20 cellular contexts compared by ENCODE assay signal in the genomic region with DNA sequence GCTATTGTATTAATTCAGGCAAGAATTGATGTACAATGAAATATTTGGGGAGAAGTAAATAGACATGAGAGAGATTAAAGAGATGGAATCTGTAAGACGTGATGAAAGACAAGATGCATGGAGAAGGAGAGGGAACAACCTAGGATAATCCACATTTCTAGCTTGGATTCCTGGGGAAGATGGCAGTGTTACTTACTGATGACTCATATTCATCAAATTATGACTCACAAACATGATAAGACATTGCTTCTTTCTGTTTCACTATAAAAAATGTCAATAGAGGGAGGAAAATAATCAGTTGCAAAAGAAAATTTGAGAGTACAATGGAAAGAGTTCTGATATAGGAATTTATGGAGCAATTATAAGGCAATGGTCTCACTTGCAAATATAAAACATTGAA.
DNase-seq lines count a peak whose midpoint lies in the region; ATAC-seq and TF ChIP-seq lines count a peak whose summit lies in the region.
"Had no signal": no experiment of that assay in that cellular context is flagged by ENCODE, and none has a peak within 500 bp of the region (broad histone marks: within the 10 kb centered on the region; RNA-seq: fewer than 3 reads in every experiment).

No MANE protein-coding gene starts in this region.

- no peak for ATAC-seq in activated CD8-positive, alpha-beta T cell treated with anti-CD3 and anti-CD28 coated beads for 36 hours
- ATAC-seq in HG02678 (IDR thresholded peaks at IDR 0.05; ENCODE audit: unreplicated experiment), result no peak
- ATAC-seq: esophagus mucosa had no signal

- H3K27ac ChIP-seq in OCI-LY7 (ENCODE audit: low read depth, low read length, poor library complexity, severe bottlenecking), result peak overlapping the region; percentile 84
- H3K27ac ChIP-seq: hepatocyte had no signal

- no peaks in the 10 kb centered on the region for H3K27me3 Mint-ChIP-seq in HFFc6 (ENCODE audit: insufficient read depth)
- H3K27me3 Mint-ChIP-seq in activated CD8-positive, alpha-beta T cell treated with anti-CD3 and anti-CD28 coated beads for 36 hours, result no peaks in the 10 kb centered on the region
- H3K27me3 Mint-ChIP-seq: activated naive CD4-positive, alpha-beta T cell treated with anti-CD3 and anti-CD28 coated beads, Interleukin-2, amount 50 U/mL, for 24 hours; activated T-cell treated with anti-CD3 and anti-CD28 coated beads, Interleukin-2, amount 50 U/mL, for 24 hours had no signal

- H3K36me3 Mint-ChIP-seq in HFFc6 (ENCODE audit: low read depth), result no peaks in the 10 kb centered on the region
- no peaks in the 10 kb centered on the region for H3K36me3 Mint-ChIP-seq in activated CD8-positive, alpha-beta T cell treated with anti-CD3 and anti-CD28 coated beads for 36 hours (ENCODE audit: low read depth)
- H3K36me3 Mint-ChIP-seq: activated naive CD4-positive, alpha-beta T cell treated with anti-CD3 and anti-CD28 coated beads, Interleukin-2, amount 50 U/mL, for 24 hours had no signal

- in situ Hi-C loops in ACHN (cut with HindIII; ENCODE audit: low pct_ligation_motif_present, low pct_unique_long_range_greater_than_20kb, low sequenced_read_pairs), result no loop called here

- peak overlapping the region; percentile 72; the same call in 1 of the 2 replicates for H2AFZ ChIP-seq in OCI-LY7 (ENCODE audit: low read length)
- H2AFZ ChIP-seq: hepatocyte had no signal

- TF ChIP-seq CTCF in HFFc6 (IDR thresholded peaks at IDR 0.05) (no peak), OCI-LY7 (conservative IDR thresholded peaks at IDR 0.05; ENCODE audit: low read length) (no peak), epithelial cell of esophagus (IDR thresholded peaks at IDR 0.05; ENCODE audit: insufficient read depth, low read depth, low read length, missing control alignments) (no peak)
- TF ChIP-seq CTCF in activated CD8-positive, alpha-beta T cell treated with anti-CD3 and anti-CD28 coated beads for 36 hours (IDR thresholded peaks at IDR 0.05), result no peak

- peaks cover 26% of the 10 kb centered on the region for H3K36me3 ChIP-seq in OCI-LY7 (ENCODE audit: insufficient read depth, low read length)

- POLR2A ChIA-PET in OCI-LY7 (lab: Charles Lee), result interaction anchor here (0.8 to 4.1 kb wide), 23 partner anchors 9 to 326 kb away, joined by 3 to 41 read pairs (median 5); a partner anchor contains a TSS
- POLR2A ChIA-PET in activated CD8-positive, alpha-beta T cell treated with anti-CD3 and anti-CD28 coated beads for 36 hours (lab: Charles Lee), result no interaction called here

- no peaks in the 10 kb centered on the region for H3K79me2 ChIP-seq in OCI-LY7 (ENCODE audit: insufficient read depth, low read depth, low read length)
- H3K79me2 ChIP-seq: hepatocyte had no signal

- no peak overlapping the region for H3K27ac Mint-ChIP-seq in HFFc6
- H3K27ac Mint-ChIP-seq in activated CD8-positive, alpha-beta T cell treated with anti-CD3 and anti-CD28 coated beads for 36 hours, result no peak overlapping the region
- H3K27ac Mint-ChIP-seq: activated naive CD4-positive, alpha-beta T cell treated with anti-CD3 and anti-CD28 coated beads, Interleukin-2, amount 50 U/mL, for 24 hours; activated T-cell treated with anti-CD3 and anti-CD28 coated beads, Interleukin-2, amount 50 U/mL, for 24 hours; nephron had no signal

- peaks cover 10% of the 10 kb centered on the region for H3K4me1 Mint-ChIP-seq in HFFc6 (ENCODE audit: low read depth)
- H3K4me1 Mint-ChIP-seq in activated CD8-positive, alpha-beta T cell treated with anti-CD3 and anti-CD28 coated beads for 36 hours (ENCODE audit: low read depth), result no peaks in the 10 kb centered on the region
- H3K4me1 Mint-ChIP-seq: activated naive CD4-positive, alpha-beta T cell treated with anti-CD3 and anti-CD28 coated beads, Interleukin-2, amount 50 U/mL, for 24 hours had no signal

- CTCF ChIA-PET in OCI-LY7 (lab: Charles Lee; ENCODE audit: unreplicated experiment), result interaction anchor here (0.8 kb wide), 1 partner anchor 29 kb away, joined by 3 read pairs; no protein-coding TSS in a partner anchor
- CTCF ChIA-PET in activated CD8-positive, alpha-beta T cell treated with anti-CD3 and anti-CD28 coated beads for 36 hours (lab: Charles Lee), result interaction anchor here (1.0 to 1.2 kb wide), 2 partner anchors 30 to 106 kb away, joined by 3 to 4 read pairs; no protein-coding TSS in a partner anchor

- H3K4me2 ChIP-seq in OCI-LY7 (ENCODE audit: low read length), result peak overlapping the region; percentile 82
- H3K4me2 ChIP-seq: hepatocyte had no signal

- H3K9me3 Mint-ChIP-seq in HFFc6, result no peaks in the 10 kb centered on the region
- H3K9me3 Mint-ChIP-seq in activated CD8-positive, alpha-beta T cell treated with anti-CD3 and anti-CD28 coated beads for 36 hours, result no peaks in the 10 kb centered on the region
- H3K9me3 Mint-ChIP-seq: activated naive CD4-positive, alpha-beta T cell treated with anti-CD3 and anti-CD28 coated beads, Interleukin-2, amount 50 U/mL, for 24 hours; activated T-cell treated with anti-CD3 and anti-CD28 coated beads, Interleukin-2, amount 50 U/mL, for 24 hours; nephron had no signal

- H3K4me1 ChIP-seq in OCI-LY7 (ENCODE audit: insufficient read depth, low read length, poor library complexity, severe bottlenecking), result peaks cover 36% of the 10 kb centered on the region

- intact Hi-C loops in OCI-LY7 (cut with micrococcal nuclease; ENCODE audit: unreplicated experiment), result no loop called here
- intact Hi-C loops in activated CD8-positive, alpha-beta T cell treated with anti-CD3 and anti-CD28 coated beads for 36 hours (cut with micrococcal nuclease), result no loop called here

- H3K9me3 ChIP-seq in OCI-LY7 (ENCODE audit: low read length), result peaks cover 22% of the 10 kb centered on the region

- no peaks in the 10 kb centered on the region for H3K9me2 ChIP-seq in OCI-LY7 (ENCODE audit: insufficient read depth, low read length)

- peak; percentile 1 for DNase-seq in ACHN
- DNase-seq in HFFc6, result peak; percentile 13
- DNase-seq in OCI-LY7 (ENCODE audit: low spot score), result no peak
- DNase-seq in epithelial cell of esophagus (ENCODE audit: low read depth), result peak; percentile 47
- DNase-seq in activated CD8-positive, alpha-beta T cell treated with anti-CD3 and anti-CD28 coated beads for 36 hours, result no peak
- DNase-seq in activated T-cell treated with anti-CD3 and anti-CD28 coated beads, Interleukin-2, amount 50 U/mL, for 1 hour, result no peak
- DNase-seq in DMS79 (lab: John Stamatoyannopoulos, UW), result no peak
- DNase-seq: activated CD4-positive, alpha-beta T cell treated with anti-CD3 and anti-CD28 coated beads, Interleukin-2, amount 50 U/mL, for 1 hour; activated T-cell treated with anti-CD3 and anti-CD28 coated beads, Interleukin-2, amount 50 U/mL, for 24 hours; kidney glomerular epithelial cell; mesendoderm; NCI-H2029 treated with DMSO at 0.1 percent for 48 hours; NCI-H510A treated with DMSO at 0.1 percent for 48 hours; retina; stimulated activated CD4-positive, alpha-beta T cell treated with anti-CD3 and anti-CD28 coated beads, Interleukin-15, amount 100 ng/mL, for 24 hours had no signal

- H3K4me3 ChIP-seq in OCI-LY7 (ENCODE audit: low read depth, low read length, poor library complexity, severe bottlenecking) (no peak overlapping the region), epithelial cell of esophagus (ENCODE audit: low read length) (no peak overlapping the region)
- H3K4me3 ChIP-seq: hepatocyte had no signal

- H3K4me3 Mint-ChIP-seq in HFFc6, result no peak overlapping the region
- no peak overlapping the region for H3K4me3 Mint-ChIP-seq in activated CD8-positive, alpha-beta T cell treated with anti-CD3 and anti-CD28 coated beads for 36 hours
- H3K4me3 Mint-ChIP-seq: activated naive CD4-positive, alpha-beta T cell treated with anti-CD3 and anti-CD28 coated beads, Interleukin-2, amount 50 U/mL, for 24 hours; activated T-cell treated with anti-CD3 and anti-CD28 coated beads, Interleukin-2, amount 50 U/mL, for 24 hours; nephron had no signal

- no TSS peak for BruUV-seq in OCI-LY7 (replicated peaks; lab: Mats Ljungman, UMichigan)

- no peaks in the 10 kb centered on the region for H4K20me1 ChIP-seq in OCI-LY7 (ENCODE audit: insufficient read depth, low read length)

Comparison
In these comparisons a context has a peak if more than half of its experiments do, and no peak if none do; other contexts are left out.
1. DNase-seq: peak in ACHN (single experiment), HFFc6 (single experiment) and epithelial cell of esophagus (single experiment); none in OCI-LY7 (single experiment), activated CD8-positive, alpha-beta T cell treated with anti-CD3 and anti-CD28 coated beads for 36 hours (single experiment), activated T-cell treated with anti-CD3 and anti-CD28 coated beads, Interleukin-2, amount 50 U/mL, for 1 hour (single experiment) and DMS79 (single experiment).